Comparison of ENCODE assay signal across 8 cellular contexts in genomic region chr10:50511512-50512213, GRCh38.
DNase-seq lines count a peak whose midpoint lies in the region; ATAC-seq lines count a peak whose summit lies in the region.

No MANE protein-coding gene starts in this region.

- H3K36me3 Mint-ChIP-seq in activated T-helper 2 cell treated with anti-CD3 and anti-CD28 coated beads, Interferon-gamma antibody, Interleukin-2, Interleukin-4, amounts not matched to agents 10 μg/mL and 5 μg/mL and 100 μg/mL, durations not matched to agents 14 hours and 24 hours and 36 hours (ENCODE audit: low read depth): no peaks in the 10 kb centered on the region
- no peaks in the 10 kb centered on the region for H3K36me3 Mint-ChIP-seq in stimulated activated effector memory CD8-positive, alpha-beta T cell treated with anti-CD3 and anti-CD28 coated beads, Interleukin-12 subunit alpha, Interleukin-12 subunit beta, amount 100 ng/mL, for 72 hours

- no peaks in the 10 kb centered on the region for H3K9me3 Mint-ChIP-seq in activated T-helper 2 cell treated with anti-CD3 and anti-CD28 coated beads, Interferon-gamma antibody, Interleukin-2, Interleukin-4, amounts not matched to agents 10 μg/mL and 5 μg/mL and 100 μg/mL, durations not matched to agents 14 hours and 24 hours and 36 hours
- H3K9me3 Mint-ChIP-seq in stimulated activated effector memory CD8-positive, alpha-beta T cell treated with anti-CD3 and anti-CD28 coated beads, Interleukin-12 subunit alpha, Interleukin-12 subunit beta, amount 100 ng/mL, for 72 hours: no peaks in the 10 kb centered on the region

- intact Hi-C loops in activated T-helper 2 cell treated with anti-CD3 and anti-CD28 coated beads, Interferon-gamma antibody, Interleukin-2, Interleukin-4, amounts not matched to agents 10 μg/mL and 5 μg/mL and 100 μg/mL, durations not matched to agents 14 hours and 24 hours and 36 hours (cut with micrococcal nuclease): loop anchor here (1.0 to 5.0 kb wide), 6 partner anchors 9 to 1334 kb away; no protein-coding TSS in a partner anchor

- H3K4me3 Mint-ChIP-seq in activated T-helper 2 cell treated with anti-CD3 and anti-CD28 coated beads, Interferon-gamma antibody, Interleukin-2, Interleukin-4, amounts not matched to agents 10 μg/mL and 5 μg/mL and 100 μg/mL, durations not matched to agents 14 hours and 24 hours and 36 hours (ENCODE audit: low read depth): peak overlapping the region; percentile 7
- peak overlapping the region; percentile 16 for H3K4me3 Mint-ChIP-seq in stimulated activated effector memory CD8-positive, alpha-beta T cell treated with anti-CD3 and anti-CD28 coated beads, Interleukin-12 subunit alpha, Interleukin-12 subunit beta, amount 100 ng/mL, for 72 hours

- peaks cover 69% of the 10 kb centered on the region for H3K4me1 Mint-ChIP-seq in activated T-helper 2 cell treated with anti-CD3 and anti-CD28 coated beads, Interferon-gamma antibody, Interleukin-2, Interleukin-4, amounts not matched to agents 10 μg/mL and 5 μg/mL and 100 μg/mL, durations not matched to agents 14 hours and 24 hours and 36 hours (ENCODE audit: low read depth)
- H3K4me1 Mint-ChIP-seq in stimulated activated effector memory CD8-positive, alpha-beta T cell treated with anti-CD3 and anti-CD28 coated beads, Interleukin-12 subunit alpha, Interleukin-12 subunit beta, amount 100 ng/mL, for 72 hours: peaks cover 69% of the 10 kb centered on the region

- peak overlapping the region; percentile 76 for H3K27ac Mint-ChIP-seq in activated T-helper 2 cell treated with anti-CD3 and anti-CD28 coated beads, Interferon-gamma antibody, Interleukin-2, Interleukin-4, amounts not matched to agents 10 μg/mL and 5 μg/mL and 100 μg/mL, durations not matched to agents 14 hours and 24 hours and 36 hours
- H3K27ac Mint-ChIP-seq in stimulated activated effector memory CD8-positive, alpha-beta T cell treated with anti-CD3 and anti-CD28 coated beads, Interleukin-12 subunit alpha, Interleukin-12 subunit beta, amount 100 ng/mL, for 72 hours: no peak overlapping the region

- DNase-seq in activated CD4-positive, alpha-beta T cell treated with anti-CD3 and anti-CD28 coated beads for 4 hours: peak; percentile 9 to 16
- no peak for DNase-seq in activated CD4-positive, alpha-beta T cell treated with anti-CD3 and anti-CD28 coated beads, Interleukin-2, amount 50 U/mL, for 1 hour
- no peak for DNase-seq in activated T-helper 2 cell treated with anti-CD3 and anti-CD28 coated beads, Interferon-gamma antibody, Interleukin-2, Interleukin-4, amounts not matched to agents 10 μg/mL and 5 μg/mL and 100 μg/mL, durations not matched to agents 14 hours and 24 hours and 36 hours (ENCODE audit: low spot score)
- no peak for DNase-seq in stimulated activated effector memory CD8-positive, alpha-beta T cell treated with anti-CD3 and anti-CD28 coated beads, Interleukin-12 subunit alpha, Interleukin-12 subunit beta, amount 100 ng/mL, for 72 hours (ENCODE audit: low spot score in 2 of 2)
- DNase-seq in NCI-H2171 (lab: John Stamatoyannopoulos, UW) (no peak), dedifferentiated amniotic fluid mesenchymal stem cell (ENCODE audit: extremely low spot score) (no peak), kidney glomerular epithelial cell (lab: John Stamatoyannopoulos, UW) (no peak)

- ATAC-seq in HG03108 (IDR thresholded peaks at IDR 0.05; ENCODE audit: unreplicated experiment): peak; percentile 19
- ATAC-seq in stimulated activated effector memory CD8-positive, alpha-beta T cell treated with anti-CD3 and anti-CD28 coated beads, Interleukin-12 subunit alpha, Interleukin-12 subunit beta, amount 100 ng/mL, for 72 hours: peak; percentile 67

- peaks cover 2% of the 10 kb centered on the region for H3K27me3 Mint-ChIP-seq in activated T-helper 2 cell treated with anti-CD3 and anti-CD28 coated beads, Interferon-gamma antibody, Interleukin-2, Interleukin-4, amounts not matched to agents 10 μg/mL and 5 μg/mL and 100 μg/mL, durations not matched to agents 14 hours and 24 hours and 36 hours (ENCODE audit: low read depth)

Comparison
In these comparisons a context has a peak if more than half of its experiments do, and no peak if none do; other contexts are left out.
1. DNase-seq: peak in activated CD4-positive, alpha-beta T cell treated with anti-CD3 and anti-CD28 coated beads for 4 hours (2 of 2); none in activated CD4-positive, alpha-beta T cell treated with anti-CD3 and anti-CD28 coated beads, Interleukin-2, amount 50 U/mL, for 1 hour (single experiment), activated T-helper 2 cell treated with anti-CD3 and anti-CD28 coated beads, Interferon-gamma antibody, Interleukin-2, Interleukin-4, amounts not matched to agents 10 μg/mL and 5 μg/mL and 100 μg/mL, durations not matched to agents 14 hours and 24 hours and 36 hours (single experiment), stimulated activated effector memory CD8-positive, alpha-beta T cell treated with anti-CD3 and anti-CD28 coated beads, Interleukin-12 subunit alpha, Interleukin-12 subunit beta, amount 100 ng/mL, for 72 hours (0 of 2), NCI-H2171 (single experiment), dedifferentiated amniotic fluid mesenchymal stem cell (single experiment) and kidney glomerular epithelial cell (single experiment).